In genomic region chr15:83697716-83698115, GRCh38 we compare ENCODE assay signal across 18 cellular contexts. TPM values are rescaled to one million over a fixed set of nuclear protein-coding genes. Genes with fewer than 3 reads are reported as not detected.
"Had no signal": no experiment of that assay in that cellular context is flagged by ENCODE, and none has a peak within 500 bp of the region (broad histone marks: within the 10 kb centered on the region; RNA-seq: fewer than 3 reads in every experiment).

No MANE protein-coding gene starts in this region.

- H3K4me3 Mint-ChIP-seq: activated CD8-positive, alpha-beta T cell treated with anti-CD3 and anti-CD28 coated beads, Interleukin-2, amount 10 ng/mL, durations not matched to agents 7 days and 5 days; activated T-cell treated with anti-CD3 and anti-CD28 coated beads, Interleukin-2, amount 50 U/mL, for 24 hours; activated T-helper 17 cell treated with anti-CD3 and anti-CD28 coated beads, Interleukin-2, amount 50 U/mL, for 72 hours; dendritic cell treated with granulocyte-macrophage colony-stimulating factor and Interleukin-4, amounts not matched to agents 40 ng/mL and 50 ng/mL, for 4 days; naive thymus-derived CD8-positive, alpha-beta T cell; stimulated activated naive CD8-positive, alpha-beta T cell treated with anti-CD3 and anti-CD28 coated beads, Interleukin-15, Interleukin-2, amounts not matched to agents 100 ng/mL and 50 ng/mL, for 24 hours had no signal

- H3K36me3 Mint-ChIP-seq: activated naive CD4-positive, alpha-beta T cell treated with anti-CD3 and anti-CD28 coated beads, Interleukin-2, amount 50 U/mL, for 72 hours; naive thymus-derived CD8-positive, alpha-beta T cell had no signal

- H3K27me3 Mint-ChIP-seq: stimulated activated naive CD8-positive, alpha-beta T cell treated with anti-CD3 and anti-CD28 coated beads, Interleukin-15, Interleukin-2, amounts not matched to agents 100 ng/mL and 50 ng/mL, for 24 hours had no signal

- DNase-seq: activated CD4-positive, alpha-beta T cell treated with anti-CD3 and anti-CD28 coated beads for 1 hour; activated CD4-positive, alpha-beta T cell treated with anti-CD3 and anti-CD28 coated beads, Interleukin-2, amount 50 U/mL, for 1 hour; activated CD8-positive, alpha-beta T cell treated with anti-CD3 and anti-CD28 coated beads, Interleukin-2, amount 10 ng/mL, durations not matched to agents 7 days and 5 days; activated T-cell treated with anti-CD3 and anti-CD28 coated beads, Interleukin-2, amount 50 U/mL, for 24 hours; effector memory CD4-positive, alpha-beta T cell; naive thymus-derived CD8-positive, alpha-beta T cell; retina; stimulated activated CD4-positive, alpha-beta T cell treated with anti-CD3 and anti-CD28 coated beads, Interleukin-1b, Interleukin-23, amount 100 ng/mL, for 48 hours; T-helper 1 cell had no signal

- H3K36me3 ChIP-seq: gastrocnemius medialis, heart right ventricle, tibial artery had no signal

- H3K27ac ChIP-seq: skin epidermis had no signal

- H3K27ac Mint-ChIP-seq: activated CD8-positive, alpha-beta T cell treated with anti-CD3 and anti-CD28 coated beads, Interleukin-2, amount 10 ng/mL, durations not matched to agents 7 days and 5 days; activated naive CD4-positive, alpha-beta T cell treated with anti-CD3 and anti-CD28 coated beads, Interleukin-2, amount 50 U/mL, for 72 hours; activated T-cell treated with anti-CD3 and anti-CD28 coated beads, Interleukin-2, amount 50 U/mL, for 24 hours; activated T-helper 17 cell treated with anti-CD3 and anti-CD28 coated beads, Interleukin-2, amount 50 U/mL, for 72 hours; dendritic cell treated with granulocyte-macrophage colony-stimulating factor and Interleukin-4, amounts not matched to agents 40 ng/mL and 50 ng/mL, for 4 days; naive thymus-derived CD8-positive, alpha-beta T cell; stimulated activated naive CD8-positive, alpha-beta T cell treated with anti-CD3 and anti-CD28 coated beads, Interleukin-15, Interleukin-2, amounts not matched to agents 100 ng/mL and 50 ng/mL, for 24 hours had no signal

- H3K27me3 ChIP-seq: gastrocnemius medialis, heart right ventricle, tibial artery had no signal

- H3K9me3 ChIP-seq: gastrocnemius medialis, heart right ventricle, tibial artery had no signal

- H3K4me1 Mint-ChIP-seq: activated T-helper 17 cell treated with anti-CD3 and anti-CD28 coated beads, Interleukin-2, amount 50 U/mL, for 72 hours had no signal

- H3K9me3 Mint-ChIP-seq: activated T-cell treated with anti-CD3 and anti-CD28 coated beads, Interleukin-2, amount 50 U/mL, for 24 hours had no signal

- ATAC-seq: activated CD8-positive, alpha-beta T cell treated with anti-CD3 and anti-CD28 coated beads, Interleukin-2, amount 10 ng/mL, durations not matched to agents 7 days and 5 days; activated naive CD4-positive, alpha-beta T cell treated with anti-CD3 and anti-CD28 coated beads, Interleukin-2, amount 50 U/mL, for 72 hours; activated T-helper 17 cell treated with anti-CD3 and anti-CD28 coated beads, Interleukin-2, amount 50 U/mL, for 72 hours; naive thymus-derived CD8-positive, alpha-beta T cell had no signal

- H3K4me3 ChIP-seq: gastrocnemius medialis, heart right ventricle, lung, skin epidermis, tibial artery had no signal

RNA-seq across cellular contexts. Expression of gene ADAMTSL3, which starts 43.8 kb away (rescaled TPM):
- total RNA-seq: activated CD8-positive, alpha-beta T cell treated with anti-CD3 and anti-CD28 coated beads, Interleukin-2, amount 10 ng/mL, durations not matched to agents 7 days and 5 days; activated naive CD4-positive, alpha-beta T cell treated with anti-CD3 and anti-CD28 coated beads, Interleukin-2, amount 50 U/mL, for 72 hours; activated T-helper 17 cell treated with anti-CD3 and anti-CD28 coated beads, Interleukin-2, amount 50 U/mL, for 72 hours; naive thymus-derived CD8-positive, alpha-beta T cell had no signal
- polyA plus RNA-seq: naive thymus-derived CD8-positive, alpha-beta T cell had no signal
